Comparison of ENCODE assay signal across 16 cellular contexts in genomic region chr6:46062312-46062711, GRCh38. TPM values are rescaled to one million over a fixed set of nuclear protein-coding genes. Genes with fewer than 3 reads are reported as not detected.
A peak's percentile ranks its signal among the peaks of the same experiment; 100 is the strongest.
DNase-seq lines count a peak whose midpoint lies in the region; ATAC-seq, FAIRE-seq and TF ChIP-seq lines count a peak whose summit lies in the region.
"Had no signal": no experiment of that assay in that cellular context is flagged by ENCODE, and none has a peak within 500 bp of the region (broad histone marks: within the 10 kb centered on the region; RNA-seq: fewer than 3 reads in every experiment).

No MANE protein-coding gene starts in this region.

- peak; percentile 67 for DNase-seq in NCI-H2029 (lab: John Stamatoyannopoulos, UW)
- DNase-seq in NCI-H2029 treated with DMSO at 0.1 percent for 48 hours (lab: John Stamatoyannopoulos, UW) = no peak
- peak; percentile 62 for DNase-seq in PC-3
- peak in 4 of 6 donors; percentile 36 to 49 (median 43) for DNase-seq in pancreas
- no peak for DNase-seq in hypothalamus (lab: John Stamatoyannopoulos, UW)
- DNase-seq in epidermal melanocyte (ENCODE audit: insufficient read length, low spot score) = no peak
- DNase-seq in NCI-H82 (lab: John Stamatoyannopoulos, UW) = no peak
- DNase-seq: CD8-positive, alpha-beta T cell; NCI-H1048; NCI-H69; SJCRH30 had no signal

- no peak for FAIRE-seq in pancreas (lab: Jason Lieb, UNC)

- H3K4me3 ChIP-seq in PC-3 (ENCODE audit: low read length) = no peak overlapping the region
- no peak overlapping the region for H3K4me3 ChIP-seq in pancreas
- H3K4me3 ChIP-seq: gastroesophageal sphincter, HAP-1, SJCRH30, tibial nerve had no signal

- H3K27ac ChIP-seq in PC-3 (ENCODE audit: low read length) (no peak overlapping the region), pancreas (peak overlapping the region in 3 of 4 donors; percentile 4 to 64 (median 43))
- H3K27ac ChIP-seq: gastroesophageal sphincter, SJCRH30, tibial nerve had no signal

- H3K9me2 ChIP-seq in PC-3 (replicated peaks; ENCODE audit: low read length) = no peaks in the 10 kb centered on the region

- TF ChIP-seq CTCF in PC-3 (conservative IDR thresholded peaks at IDR 0.05; ENCODE audit: low read depth, low read length) (no peak), pancreas (IDR thresholded peaks at IDR 0.05) (no peak)

- CTCF ChIA-PET in PC-3 (lab: Charles Lee) = no interaction called here

- H3F3A ChIP-seq in PC-3 (ENCODE audit: low read length, unreplicated experiment) = no peaks in the 10 kb centered on the region

- H2AFZ ChIP-seq in PC-3 (ENCODE audit: low read length) = no peak overlapping the region

- no peak overlapping the region for H3K9ac ChIP-seq in PC-3 (ENCODE audit: low read length)

- no peaks in the 10 kb centered on the region for H3K9me3 ChIP-seq in PC-3 (ENCODE audit: low read length)
- H3K9me3 ChIP-seq in pancreas = no peaks in the 10 kb centered on the region
- H3K9me3 ChIP-seq: SJCRH30 had no signal

- H4K20me1 ChIP-seq in PC-3 (ENCODE audit: low read length) = no peaks in the 10 kb centered on the region

- 0 out of 2 replicates have a peak, but pooled peaks cover 4% of the 10 kb centered on the region for H3K4me1 ChIP-seq in PC-3 (ENCODE audit: insufficient read depth, low read length)
- H3K4me1 ChIP-seq in pancreas = peaks cover 6 to 25% (median 19%) of the 10 kb centered on the region in 3 donors
- H3K4me1 ChIP-seq: gastroesophageal sphincter, HAP-1, SJCRH30, tibial nerve had no signal

- H3K27me3 ChIP-seq in PC-3 (ENCODE audit: low read length) (peaks cover 72% of the 10 kb centered on the region), pancreas (no peaks in the 10 kb centered on the region)
- H3K27me3 ChIP-seq: gastroesophageal sphincter, SJCRH30, tibial nerve had no signal

- POLR2A ChIA-PET in PC-3 (lab: Charles Lee; ENCODE audit: unreplicated experiment) = no interaction called here

- WGBS in pancreas, 2 donors = 3 to 4% methylated on average over 2 of the region's 2 CpGs

- H3K36me3 ChIP-seq in PC-3 (ENCODE audit: low read depth, low read length) (no peaks in the 10 kb centered on the region), pancreas (no peaks in the 10 kb centered on the region)
- H3K36me3 ChIP-seq: gastroesophageal sphincter, HAP-1, SJCRH30, tibial nerve had no signal

- no peak overlapping the region for H3K4me2 ChIP-seq in PC-3 (ENCODE audit: low read length)

- H3K79me2 ChIP-seq in PC-3 (ENCODE audit: low read length) = no peaks in the 10 kb centered on the region

- intact Hi-C loops in PC-3 (cut with micrococcal nuclease) (no loop called here), pancreas (cut with DNase I) (no loop called here)

- ATAC-seq in PC-3 (no peak), esophagus mucosa (peak; percentile 44), pancreas (peak; percentile 85 to 94 (median 92))
- ATAC-seq: CD8-positive, alpha-beta T cell; gastroesophageal sphincter had no signal

- BruUV-seq in PC-3 (replicated peaks; lab: Mats Ljungman, UMichigan) = no TSS peak

RNA-seq across cellular contexts. Expression of gene CLIC5, which starts 46.7 kb away (rescaled TPM):
- not detected in 2 replicates for total RNA-seq in PC-3 (2014; rRNA removed)
- total RNA-seq in esophagus mucosa = 0.24 TPM
- total RNA-seq in pancreas = 1 to 10 TPM in 4 of 6 donors, under 1 TPM in 2; 0.83 to 2.1 (median 1.6) TPM
- 1 to 10 TPM in 1 of 2 donors, under 1 TPM in 1; 0.53 to 1.1 TPM for polyA plus RNA-seq in pancreas
- total RNA-seq: A172 had no signal

Comparison
In these comparisons a context has a peak if more than half of its experiments do, and no peak if none do; other contexts are left out.
1. DNase-seq: peak in NCI-H2029 (single experiment), PC-3 (single experiment) and pancreas (4 of 6); none in NCI-H2029 treated with DMSO at 0.1 percent for 48 hours (single experiment), hypothalamus (0 of 51), epidermal melanocyte (single experiment) and NCI-H82 (single experiment).